ENCODE assay signal across 11 cellular contexts in the genomic region with DNA sequence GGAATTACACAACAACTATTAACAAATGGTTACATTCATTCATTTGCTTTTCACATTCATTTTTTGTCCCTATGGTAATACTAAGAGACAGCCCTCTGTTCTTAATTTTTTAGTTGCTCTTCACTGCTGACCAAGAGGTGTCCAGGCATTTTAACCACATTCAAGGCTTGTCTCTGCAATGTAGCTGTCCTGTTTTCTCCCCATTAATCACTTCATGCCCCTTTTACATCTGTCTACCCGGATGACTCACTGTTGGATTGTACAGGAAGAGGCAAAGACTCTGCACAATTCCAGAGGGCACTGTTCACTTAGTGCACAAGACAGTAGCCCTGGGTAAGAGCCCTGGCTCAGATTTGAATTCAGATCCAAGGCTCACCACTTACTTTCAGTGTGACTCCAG.
DNase-seq lines count a peak whose midpoint lies in the region; ATAC-seq and TF ChIP-seq lines count a peak whose summit lies in the region.
"Had no signal": no experiment of that assay in that cellular context is flagged by ENCODE, and none has a peak within 500 bp of the region (broad histone marks: within the 10 kb centered on the region; RNA-seq: fewer than 3 reads in every experiment).

No MANE protein-coding gene starts in this region.

- no peak overlapping the region for H4K5ac ChIP-seq in IMR-90 (ENCODE audit: low read depth, low read length)

- TF ChIP-seq CTCF in BE2C (IDR thresholded peaks at IDR 0.05; ENCODE audit: low read depth, low read length): no peak
- TF ChIP-seq CTCF in IMR-90 (conservative IDR thresholded peaks at IDR 0.05; ENCODE audit: low read depth, low read length): 0 out of 2 replicates have a peak, but pooled peaks have one; percentile 17
- peak; percentile 6 for TF ChIP-seq CTCF in cardiac fibroblast (IDR thresholded peaks at IDR 0.05; ENCODE audit: low read depth, low read length)
- TF ChIP-seq CTCF in Calu3 (IDR thresholded peaks at IDR 0.05; ENCODE audit: unreplicated experiment): no peak
- TF ChIP-seq CTCF in endodermal cell (conservative IDR thresholded peaks at IDR 0.05): no peak

- peaks cover 2% of the 10 kb centered on the region; the same call in 1 of the 2 replicates for H3K4me1 ChIP-seq in BE2C
- H3K4me1 ChIP-seq in IMR-90 (ENCODE audit: control insufficient read depth, insufficient read depth, low read length): peaks cover 8% of the 10 kb centered on the region
- peaks cover 2% of the 10 kb centered on the region for H3K4me1 ChIP-seq in mesenchymal stem cell (ENCODE audit: control insufficient read depth, insufficient read depth, low read depth, low read length)
- H3K4me1 ChIP-seq in endodermal cell (ENCODE audit: control insufficient read depth, insufficient read depth, low read length): peaks cover 9% of the 10 kb centered on the region

- H3K27me3 Mint-ChIP-seq in Calu3 (ENCODE audit: unreplicated experiment) (peaks cover 44% of the 10 kb centered on the region), endodermal cell (ENCODE audit: insufficient read depth) (no peaks in the 10 kb centered on the region)

- no CpG with 5 or more reads among the region's 1 CpG for WGBS in IMR-90 (ENCODE audit: extremely low coverage in 2 of 2, insufficient read length in 1 of 2), 2 experiments
- WGBS in mesenchymal stem cell: 0% methylated on average over 1 of the region's 1 CpG
- WGBS in endodermal cell (ENCODE audit: insufficient coverage in 1 of 2, insufficient read length in 1 of 2), 2 experiments: 88% methylated on average over 1 of the region's 1 CpG; no CpG with 5 or more reads in 1 of the 2 experiments

- peak overlapping the region; percentile 33; the same call in 1 of the 2 replicates for H2BK20ac ChIP-seq in IMR-90 (ENCODE audit: low read depth, low read length)

- H3K4me3 ChIP-seq in BE2C (ENCODE audit: low read depth, low read length) (no peak overlapping the region), IMR-90 (ENCODE audit: insufficient read depth, low read depth, low read length) (no peak overlapping the region), cardiac fibroblast (replicated peaks in 1 of 2; ENCODE audit: low read depth in 2 of 2, low read length in 2 of 2) (no peak overlapping the region), mesenchymal stem cell (ENCODE audit: insufficient read depth in 1 of 2, low read depth in 1 of 2, low read length in 2 of 2) (no peak overlapping the region), endodermal cell (ENCODE audit: low read length) (no peak overlapping the region)

- BruUV-seq in IMR-90 (replicated peaks; lab: Mats Ljungman, UMichigan): no TSS peak
- BruUV-seq in Calu3 (replicated peaks; lab: Mats Ljungman, UMichigan): no TSS peak

- H3K23ac ChIP-seq in IMR-90 (ENCODE audit: low read depth, low read length) (peak overlapping the region; percentile 8; the same call in 1 of the 2 replicates), mesenchymal stem cell (ENCODE audit: low read length in 2 of 2) (no peak overlapping the region)

- H3K4ac ChIP-seq in IMR-90 (ENCODE audit: low read depth, low read length) (peak overlapping the region; percentile 19; the same call in 1 of the 2 replicates), mesenchymal stem cell (ENCODE audit: low read depth in 1 of 2, low read length in 2 of 2) (no peak overlapping the region)

- H3K9me3 ChIP-seq in BE2C (no peaks in the 10 kb centered on the region), IMR-90 (ENCODE audit: control insufficient read depth, insufficient read depth, low read length) (no peaks in the 10 kb centered on the region), mesenchymal stem cell (ENCODE audit: control insufficient read depth, low read length) (no peaks in the 10 kb centered on the region), endodermal cell (ENCODE audit: control insufficient read depth, low read length) (peaks cover 13% of the 10 kb centered on the region)

- no peaks in the 10 kb centered on the region for H3K36me3 Mint-ChIP-seq in Calu3 (ENCODE audit: insufficient read depth, unreplicated experiment)
- peaks cover 4% of the 10 kb centered on the region for H3K36me3 Mint-ChIP-seq in endodermal cell (ENCODE audit: low read depth)

- in situ Hi-C loops in IMR-90 (cut with MboI; ENCODE audit: low sequenced_read_pairs): no loop called here

- CTCF ChIA-PET in IMR-90 (lab: Yijun Ruan, JAX): interaction anchor here (1.2 to 2.0 kb wide), 3 partner anchors 12 to 159 kb away, joined by 3 to 4 read pairs (median 4); no protein-coding TSS in a partner anchor
- CTCF ChIA-PET in Calu3 (lab: Charles Lee): no interaction called here

- H2AFZ ChIP-seq in IMR-90 (replicated peaks; ENCODE audit: low read length, poor library complexity) (no peak overlapping the region), mesenchymal stem cell (ENCODE audit: low read depth, low read length) (no peak overlapping the region)

- no peak overlapping the region for H3K4me3 Mint-ChIP-seq in Calu3 (ENCODE audit: low read depth, unreplicated experiment)
- H3K4me3 Mint-ChIP-seq in endodermal cell: no peak overlapping the region
- H3K4me3 Mint-ChIP-seq: activated CD4-positive, alpha-beta T cell treated with anti-CD3 and anti-CD28 coated beads, Interleukin-2, amount 10 ng/mL, durations not matched to agents 24 days and 14 days had no signal

- no peak overlapping the region for H2AK5ac ChIP-seq in IMR-90 (ENCODE audit: low read depth, low read length)
- no peak overlapping the region for H2AK5ac ChIP-seq in mesenchymal stem cell (ENCODE audit: low read length, severe bottlenecking)

- H3K79me1 ChIP-seq in IMR-90 (ENCODE audit: low read depth in 1 of 2, low read length in 2 of 2) (no peaks in the 10 kb centered on the region), mesenchymal stem cell (replicated peaks; ENCODE audit: low read length, poor library complexity, severe bottlenecking) (no peaks in the 10 kb centered on the region)

- no peak; the same call in 1 of the 2 replicates for TF ChIP-seq RAD21 in IMR-90 (IDR thresholded peaks at IDR 0.05; ENCODE audit: low read length)

- TF ChIP-seq POLR2A in IMR-90 (IDR thresholded peaks at IDR 0.05; ENCODE audit: low read depth, low read length): no peak

- intact Hi-C loops in IMR-90 (cut with micrococcal nuclease) (no loop called here), Calu3 (cut with micrococcal nuclease; ENCODE audit: unreplicated experiment) (no loop called here)

- no peaks in the 10 kb centered on the region for H3K36me3 ChIP-seq in BE2C
- no peaks in the 10 kb centered on the region for H3K36me3 ChIP-seq in IMR-90 (ENCODE audit: control insufficient read depth, insufficient read depth, low read length)
- H3K36me3 ChIP-seq in mesenchymal stem cell (ENCODE audit: control insufficient read depth in 1 of 2, insufficient read depth in 2 of 2, low read depth in 1 of 2, low read length in 2 of 2): no peaks in the 10 kb centered on the region
- peaks cover 10% of the 10 kb centered on the region for H3K36me3 ChIP-seq in endodermal cell (ENCODE audit: control insufficient read depth, insufficient read depth, low read length)

- no peak overlapping the region for H3K9ac ChIP-seq in IMR-90 (ENCODE audit: low read depth, low read length)
- H3K9ac ChIP-seq in mesenchymal stem cell (ENCODE audit: low read length): no peak overlapping the region
- H3K9ac ChIP-seq in endodermal cell (ENCODE audit: extremely low read depth, low read length, poor library complexity, severe bottlenecking): no peak overlapping the region

- no peaks in the 10 kb centered on the region for H3K27me3 ChIP-seq in BE2C
- no peaks in the 10 kb centered on the region for H3K27me3 ChIP-seq in IMR-90 (ENCODE audit: control insufficient read depth, insufficient read depth, low read length)
- no peaks in the 10 kb centered on the region for H3K27me3 ChIP-seq in mesenchymal stem cell (ENCODE audit: control insufficient read depth in 1 of 2, insufficient read depth in 1 of 2, low read length in 2 of 2)
- H3K27me3 ChIP-seq in endodermal cell (ENCODE audit: control insufficient read depth, insufficient read depth, low read length, poor library complexity, severe bottlenecking): no peaks in the 10 kb centered on the region

- H3K27ac Mint-ChIP-seq in Calu3 (ENCODE audit: unreplicated experiment) (no peak overlapping the region), endodermal cell (no peak overlapping the region)
- H3K27ac Mint-ChIP-seq: activated CD4-positive, alpha-beta T cell treated with anti-CD3 and anti-CD28 coated beads, Interleukin-2, amount 10 ng/mL, durations not matched to agents 24 days and 14 days had no signal

- H3K18ac ChIP-seq in IMR-90 (ENCODE audit: low read depth, low read length) (no peak overlapping the region), mesenchymal stem cell (ENCODE audit: low read depth in 1 of 2, low read length in 2 of 2) (no peak overlapping the region)

- peaks cover 6% of the 10 kb centered on the region; the same call in 1 of the 2 replicates for H3K9me1 ChIP-seq in IMR-90 (ENCODE audit: insufficient read depth, low read length)

- H4K8ac ChIP-seq in IMR-90 (ENCODE audit: low read depth in 2 of 2, low read length in 2 of 2) (no peak overlapping the region), mesenchymal stem cell (ENCODE audit: low read length) (no peak overlapping the region)

- no peak overlapping the region for H3K27ac ChIP-seq in IMR-90 (ENCODE audit: insufficient read depth, low read length)
- peak overlapping the region; percentile 28 for H3K27ac ChIP-seq in mesenchymal stem cell (ENCODE audit: low read length, poor library complexity, severe bottlenecking)
- no peak overlapping the region for H3K27ac ChIP-seq in endodermal cell (ENCODE audit: low read depth, low read length)

- H4K20me1 ChIP-seq in IMR-90 (ENCODE audit: insufficient read depth, low read length): no peaks in the 10 kb centered on the region; the same call in 1 of the 2 replicates

- ATAC-seq in IMR-90 (ENCODE audit: low read depth) (peak; percentile 52), HG03095 (IDR thresholded peaks at IDR 0.05; ENCODE audit: unreplicated experiment) (no peak)

- H3K4me2 ChIP-seq in IMR-90 (ENCODE audit: low read depth, low read length) (peak overlapping the region; percentile 84; the same call in 1 of the 2 replicates), mesenchymal stem cell (ENCODE audit: low read length, poor library complexity, severe bottlenecking) (no peak overlapping the region)

- H3K4me1 Mint-ChIP-seq in Calu3 (ENCODE audit: low read depth, unreplicated experiment): no peaks in the 10 kb centered on the region
- peaks cover 23% of the 10 kb centered on the region for H3K4me1 Mint-ChIP-seq in endodermal cell
- H3K4me1 Mint-ChIP-seq: activated CD4-positive, alpha-beta T cell treated with anti-CD3 and anti-CD28 coated beads, Interleukin-2, amount 10 ng/mL, durations not matched to agents 24 days and 14 days had no signal

- no peak overlapping the region for H4K91ac ChIP-seq in IMR-90 (ENCODE audit: insufficient read depth, low read depth, low read length)
- H4K91ac ChIP-seq in mesenchymal stem cell (ENCODE audit: low read length): no peak overlapping the region

- H2BK5ac ChIP-seq in IMR-90 (ENCODE audit: low read depth, low read length, poor library complexity, severe bottlenecking) (no peak overlapping the region), mesenchymal stem cell (ENCODE audit: low read depth, low read length, poor library complexity, severe bottlenecking) (no peak overlapping the region)

- no peak overlapping the region for H2BK120ac ChIP-seq in IMR-90 (ENCODE audit: low read depth, low read length)
- H2BK120ac ChIP-seq in mesenchymal stem cell (ENCODE audit: low read depth, low read length): no peak overlapping the region

- no peak overlapping the region for H2BK15ac ChIP-seq in IMR-90 (ENCODE audit: low read depth, low read length)
- H2BK15ac ChIP-seq in mesenchymal stem cell (ENCODE audit: low read depth, poor library complexity, severe bottlenecking): no peak overlapping the region

- H3K14ac ChIP-seq in IMR-90 (replicated peaks; ENCODE audit: low read depth, low read length) (peak overlapping the region; percentile 43), mesenchymal stem cell (ENCODE audit: low read length in 2 of 2) (no peak overlapping the region)

- no peak overlapping the region for H3K56ac ChIP-seq in IMR-90 (ENCODE audit: extremely low read depth, insufficient read depth, low read length)

- H3K9me3 Mint-ChIP-seq in Calu3 (ENCODE audit: low read depth, unreplicated experiment) (no peaks in the 10 kb centered on the region), endodermal cell (peaks cover 7% of the 10 kb centered on the region)
- H3K9me3 Mint-ChIP-seq: activated CD4-positive, alpha-beta T cell treated with anti-CD3 and anti-CD28 coated beads, Interleukin-2, amount 10 ng/mL, durations not matched to agents 24 days and 14 days had no signal

- peak; percentile 33 for DNase-seq in BE2C
- DNase-seq in IMR-90: peak; percentile 57
- peak; percentile 39 to 71 for DNase-seq in cardiac fibroblast (ENCODE audit: low read depth in 2 of 2)
- peak; percentile 76 for DNase-seq in mesenchymal stem cell
- DNase-seq in DMS153 treated with DMSO at 0.1 percent for 48 hours (lab: John Stamatoyannopoulos, UW; ENCODE audit: unreplicated experiment): no peak
- no peak for DNase-seq in Calu3
- no peak for DNase-seq in endodermal cell
- DNase-seq: activated CD4-positive, alpha-beta T cell treated with anti-CD3 and anti-CD28 coated beads, Interleukin-2, amount 10 ng/mL, durations not matched to agents 24 days and 14 days; hypothalamus; NCI-H1417 had no signal

- no peak overlapping the region for H2AK9ac ChIP-seq in IMR-90 (replicated peaks; ENCODE audit: low read depth, low read length, poor library complexity)

- dilution Hi-C loops in IMR-90 (cut with HindIII; ENCODE audit: low sequenced_read_pairs, unreplicated experiment): no loop called here

- no peak overlapping the region for H2BK12ac ChIP-seq in mesenchymal stem cell (ENCODE audit: low read length in 2 of 2)

- POLR2A ChIA-PET in IMR-90 (lab: Charles Lee; ENCODE audit: unreplicated experiment): no interaction called here

Comparison
In these comparisons a context has a peak if more than half of its experiments do, and no peak if none do; other contexts are left out.
1. DNase-seq: peak in BE2C (single experiment), IMR-90 (single experiment), cardiac fibroblast (2 of 2) and mesenchymal stem cell (single experiment); none in DMS153 treated with DMSO at 0.1 percent for 48 hours (single experiment), Calu3 (single experiment) and endodermal cell (single experiment).
2. CTCF ChIP-seq: peak in IMR-90 (single experiment) and cardiac fibroblast (single experiment); none in BE2C (single experiment), Calu3 (single experiment) and endodermal cell (single experiment).